ENCODE assay signal across 33 cellular contexts in the genomic region with DNA sequence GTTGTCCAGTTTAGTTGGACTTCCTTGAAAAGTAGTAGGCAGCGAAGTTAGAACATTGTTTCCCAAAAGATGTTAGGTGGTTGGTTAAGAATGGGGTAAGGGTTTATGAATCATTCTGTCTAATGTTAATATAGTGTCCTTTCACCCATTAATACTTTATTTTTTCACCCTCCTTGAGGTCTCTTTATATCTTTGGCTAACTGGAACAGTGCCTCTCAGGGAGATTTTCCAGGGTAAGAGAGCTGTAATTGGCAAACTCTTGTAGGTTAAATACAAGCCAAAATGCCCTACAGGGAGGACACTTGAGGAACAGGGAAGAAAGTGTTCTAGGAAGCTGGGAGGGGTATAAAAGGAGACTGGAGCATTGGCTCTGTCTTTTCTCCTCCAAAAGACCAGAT. TPM values are rescaled to one million over a fixed set of nuclear protein-coding genes. Genes with fewer than 3 reads are reported as not detected.
"Had no signal": no experiment of that assay in that cellular context is flagged by ENCODE, and none has a peak within 500 bp of the region (broad histone marks: within the 10 kb centered on the region; RNA-seq: fewer than 3 reads in every experiment).

No MANE protein-coding gene starts in this region.

- H3K36me3 ChIP-seq: adrenal gland, breast epithelium, SJSA1 had no signal

- H3K4me1 ChIP-seq: adrenal gland, body of pancreas, breast epithelium, SJSA1 had no signal

- H3K4me3 Mint-ChIP-seq: activated CD4-positive, alpha-beta T cell treated with anti-CD3 and anti-CD28 coated beads, Interleukin-2, amount 10 ng/mL, durations not matched to agents 24 days and 14 days; activated CD8-positive, alpha-beta T cell treated with anti-CD3 and anti-CD28 coated beads, Interleukin-2, amount 10 ng/mL, durations not matched to agents 7 days and 5 days; activated naive CD4-positive, alpha-beta T cell treated with anti-CD3 and anti-CD28 coated beads for 36 hours; activated T-cell treated with anti-CD3 and anti-CD28 coated beads, Interleukin-2, amount 50 U/mL, for 4 hours; activated T-helper 1 cell treated with anti-CD3 and anti-CD28 coated beads, Interleukin-12 subunit alpha, Interleukin-12 subunit beta, Interleukin-2, Interleukin-4 antibody, amounts not matched to agents 30 ng/mL and 10 ng/mL and 1 ng/mL, durations not matched to agents 14 hours and 24 hours and 36 hours; T-helper 1 cell treated with Interleukin-12 subunit alpha and Interleukin-12 subunit beta and Interleukin-4 antibody, amounts not matched to agents 30 μg/mL and 1 μg/mL, for 36 hours; T-helper 2 cell treated with Interferon-gamma antibody and Interleukin-4, amounts not matched to agents 5 μg/mL and 100 μg/mL, for 36 hours had no signal

- H3K4me3 ChIP-seq: adrenal gland, body of pancreas, breast epithelium, SJSA1 had no signal

- H3K27ac ChIP-seq: adrenal gland, body of pancreas, breast epithelium, SJSA1 had no signal

- H3K4me1 Mint-ChIP-seq: activated CD4-positive, alpha-beta T cell treated with anti-CD3 and anti-CD28 coated beads, Interleukin-2, amount 10 ng/mL, durations not matched to agents 24 days and 14 days had no signal

- H3K9me3 ChIP-seq: adrenal gland, body of pancreas, breast epithelium, SJSA1, SK-N-SH had no signal

- H3K9ac ChIP-seq: SK-N-SH had no signal

- DNase-seq: activated CD4-positive, alpha-beta T cell treated with anti-CD3 and anti-CD28 coated beads, Interleukin-2, amount 10 ng/mL, durations not matched to agents 24 days and 14 days; activated CD4-positive, alpha-beta T cell treated with anti-CD3 and anti-CD28 coated beads, Interleukin-2, amount 50 U/mL, for 48 hours; activated CD8-positive, alpha-beta T cell treated with anti-CD3 and anti-CD28 coated beads, Interleukin-2, amount 10 ng/mL, durations not matched to agents 7 days and 5 days; activated gamma-delta T cell treated with Interleukin-2 at 50 U/mL for 16 hours; activated naive CD4-positive, alpha-beta T cell treated with anti-CD3 and anti-CD28 coated beads for 36 hours; activated T-cell treated with anti-CD3 and anti-CD28 coated beads for 4 hours; activated T-cell treated with anti-CD3 and anti-CD28 coated beads, Interleukin-2, amount 50 U/mL, for 4 hours; adrenal gland; body of pancreas; Kasumi-1; KG1; MM.1S; MV-4-11; NCI-H1092; NCI-H1436 treated with DMSO at 0.1 percent for 48 hours; NCI-H1694 treated with DMSO at 0.1 percent for 48 hours; NCI-H2029; NCI-H345; NCI-H524 treated with DMSO at 0.1 percent for 48 hours; SHP77; SK-N-SH had no signal

- H3K27ac Mint-ChIP-seq: activated CD4-positive, alpha-beta T cell treated with anti-CD3 and anti-CD28 coated beads, Interleukin-2, amount 10 ng/mL, durations not matched to agents 24 days and 14 days; activated CD8-positive, alpha-beta T cell treated with anti-CD3 and anti-CD28 coated beads, Interleukin-2, amount 10 ng/mL, durations not matched to agents 7 days and 5 days; activated naive CD4-positive, alpha-beta T cell treated with anti-CD3 and anti-CD28 coated beads for 36 hours; activated naive CD4-positive, alpha-beta T cell treated with anti-CD3 and anti-CD28 coated beads, Interleukin-2, amount 50 U/mL, for 72 hours; activated T-helper 1 cell treated with anti-CD3 and anti-CD28 coated beads, Interleukin-12 subunit alpha, Interleukin-12 subunit beta, Interleukin-2, Interleukin-4 antibody, amounts not matched to agents 30 ng/mL and 10 ng/mL and 1 ng/mL, durations not matched to agents 14 hours and 24 hours and 36 hours; T-helper 1 cell treated with Interleukin-12 subunit alpha and Interleukin-12 subunit beta and Interleukin-4 antibody, amounts not matched to agents 30 μg/mL and 1 μg/mL, for 36 hours; T-helper 2 cell treated with Interferon-gamma antibody and Interleukin-4, amounts not matched to agents 5 μg/mL and 100 μg/mL, for 36 hours had no signal

- H3K4me2 ChIP-seq: SK-N-SH had no signal

- FAIRE-seq: astrocyte, TTC549 had no signal

- H3K9me3 Mint-ChIP-seq: activated naive CD4-positive, alpha-beta T cell treated with anti-CD3 and anti-CD28 coated beads for 36 hours; activated T-cell treated with anti-CD3 and anti-CD28 coated beads, Interleukin-2, amount 50 U/mL, for 4 hours; T-helper 1 cell treated with Interleukin-12 subunit alpha and Interleukin-12 subunit beta and Interleukin-4 antibody, amounts not matched to agents 30 μg/mL and 1 μg/mL, for 36 hours; T-helper 2 cell treated with Interferon-gamma antibody and Interleukin-4, amounts not matched to agents 5 μg/mL and 100 μg/mL, for 36 hours had no signal

- H3K36me3 Mint-ChIP-seq: activated naive CD4-positive, alpha-beta T cell treated with anti-CD3 and anti-CD28 coated beads, Interleukin-2, amount 50 U/mL, for 72 hours had no signal

- H3K27me3 ChIP-seq: adrenal gland, body of pancreas, breast epithelium, SJSA1 had no signal

- ATAC-seq: activated CD8-positive, alpha-beta T cell treated with anti-CD3 and anti-CD28 coated beads, Interleukin-2, amount 10 ng/mL, durations not matched to agents 7 days and 5 days; activated naive CD4-positive, alpha-beta T cell treated with anti-CD3 and anti-CD28 coated beads, Interleukin-2, amount 50 U/mL, for 72 hours; activated T-cell treated with anti-CD3 and anti-CD28 coated beads, Interleukin-2, amount 50 U/mL, for 4 hours; body of pancreas; Panc1 had no signal

RNA-seq across cellular contexts. Expression of a gene that starts 22.3 kb away (rescaled TPM):
- total RNA-seq: activated CD4-positive, alpha-beta T cell treated with anti-CD3 and anti-CD28 coated beads, Interleukin-2, amount 10 ng/mL, durations not matched to agents 24 days and 14 days; activated CD8-positive, alpha-beta T cell treated with anti-CD3 and anti-CD28 coated beads, Interleukin-2, amount 10 ng/mL, durations not matched to agents 7 days and 5 days; activated naive CD4-positive, alpha-beta T cell treated with anti-CD3 and anti-CD28 coated beads for 36 hours; activated naive CD4-positive, alpha-beta T cell treated with anti-CD3 and anti-CD28 coated beads, Interleukin-2, amount 50 U/mL, for 72 hours; activated T-cell treated with anti-CD3 and anti-CD28 coated beads, Interleukin-2, amount 50 U/mL, for 4 hours; activated T-helper 1 cell treated with anti-CD3 and anti-CD28 coated beads, Interleukin-12 subunit alpha, Interleukin-12 subunit beta, Interleukin-2, Interleukin-4 antibody, amounts not matched to agents 30 ng/mL and 10 ng/mL and 1 ng/mL, durations not matched to agents 14 hours and 24 hours and 36 hours; adrenal gland; astrocyte; body of pancreas; cardiac septum; NCI-H460; RPMI7951; SJSA1 had no signal
- polyA plus RNA-seq: adrenal gland, SK-N-SH had no signal
